ENCODE assay signal across 16 cellular contexts in the genomic region with DNA sequence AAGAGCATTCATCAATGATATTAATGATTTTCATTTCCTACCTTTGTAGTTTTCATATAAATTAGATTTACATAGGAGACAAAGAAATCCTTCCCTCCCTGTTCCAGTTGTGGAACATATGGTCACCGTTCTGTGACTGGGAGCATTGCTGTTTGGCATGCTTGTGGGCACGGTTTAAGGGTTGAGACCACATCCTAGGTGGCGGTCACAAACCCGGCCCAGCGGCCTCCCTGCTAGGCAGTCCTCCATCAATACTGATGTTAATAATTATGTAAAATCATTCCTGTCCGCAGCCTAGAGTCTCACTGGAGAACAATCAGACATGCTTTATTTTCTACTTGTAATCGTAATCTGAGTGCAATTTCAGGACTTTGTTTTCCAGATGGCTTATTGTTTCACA.
DNase-seq lines count a peak whose midpoint lies in the region; ATAC-seq and TF ChIP-seq lines count a peak whose summit lies in the region.
"Had no signal": no experiment of that assay in that cellular context is flagged by ENCODE, and none has a peak within 500 bp of the region (broad histone marks: within the 10 kb centered on the region; RNA-seq: fewer than 3 reads in every experiment).

No MANE protein-coding gene starts in this region.

- H3K27ac Mint-ChIP-seq in nephron progenitor cell: peak overlapping the region; percentile 81
- no peak overlapping the region for H3K27ac Mint-ChIP-seq in type B pancreatic cell
- no peak overlapping the region for H3K27ac Mint-ChIP-seq in activated T-cell treated with anti-CD3 and anti-CD28 coated beads, Interleukin-2, amount 50 U/mL, for 24 hours
- H3K27ac Mint-ChIP-seq: CD4-positive, CD25-positive, alpha-beta regulatory T cell had no signal

- DNase-seq in NCI-H345 treated with DMSO at 0.1 percent for 48 hours (lab: John Stamatoyannopoulos, UW; ENCODE audit: unreplicated experiment): peak; percentile 32
- no peak for DNase-seq in NCI-H345 (lab: John Stamatoyannopoulos, UW)
- peak; percentile 6 for DNase-seq in NCI-H526 treated with DMSO at 0.1 percent for 48 hours (lab: John Stamatoyannopoulos, UW)
- DNase-seq in nephron progenitor cell: no peak
- DNase-seq in type B pancreatic cell (ENCODE audit: extremely low spot score, unreplicated experiment): no peak
- no peak for DNase-seq in activated T-cell treated with anti-CD3 and anti-CD28 coated beads, Interleukin-2, amount 50 U/mL, for 24 hours
- DNase-seq in NCI-H2196 (lab: John Stamatoyannopoulos, UW; ENCODE audit: unreplicated experiment): no peak
- DNase-seq: CD4-positive, CD25-positive, alpha-beta regulatory T cell; DMS79; IMR-90; Kasumi-1; NCI-H2029 treated with DMSO at 0.1 percent for 48 hours; NCI-H446 had no signal

- H3K36me3 Mint-ChIP-seq in nephron progenitor cell (ENCODE audit: low read depth): peaks cover 14% of the 10 kb centered on the region
- peaks cover 4% of the 10 kb centered on the region for H3K36me3 Mint-ChIP-seq in type B pancreatic cell
- no peaks in the 10 kb centered on the region for H3K36me3 Mint-ChIP-seq in activated T-cell treated with anti-CD3 and anti-CD28 coated beads, Interleukin-2, amount 50 U/mL, for 24 hours (ENCODE audit: low read depth)
- H3K36me3 Mint-ChIP-seq: CD4-positive, CD25-positive, alpha-beta regulatory T cell had no signal

- peaks cover 9% of the 10 kb centered on the region for H3K27me3 Mint-ChIP-seq in nephron progenitor cell (ENCODE audit: low read depth, poor library complexity)
- H3K27me3 Mint-ChIP-seq in type B pancreatic cell: no peaks in the 10 kb centered on the region
- peaks cover 18% of the 10 kb centered on the region for H3K27me3 Mint-ChIP-seq in activated T-cell treated with anti-CD3 and anti-CD28 coated beads, Interleukin-2, amount 50 U/mL, for 24 hours
- H3K27me3 Mint-ChIP-seq: CD4-positive, CD25-positive, alpha-beta regulatory T cell had no signal

- TF ChIP-seq CTCF in nephron progenitor cell (IDR thresholded peaks at IDR 0.05): no peak
- no peak for TF ChIP-seq CTCF in type B pancreatic cell (conservative IDR thresholded peaks at IDR 0.05)

- H3K4me1 Mint-ChIP-seq in nephron progenitor cell (peaks cover 55% of the 10 kb centered on the region), type B pancreatic cell (ENCODE audit: unreplicated experiment) (peaks cover 43% of the 10 kb centered on the region)
- H3K4me1 Mint-ChIP-seq in activated T-cell treated with anti-CD3 and anti-CD28 coated beads, Interleukin-2, amount 50 U/mL, for 24 hours (ENCODE audit: low read depth): no peaks in the 10 kb centered on the region
- H3K4me1 Mint-ChIP-seq: CD4-positive, CD25-positive, alpha-beta regulatory T cell had no signal

- no peak overlapping the region for H3K4me3 Mint-ChIP-seq in nephron progenitor cell
- H3K4me3 Mint-ChIP-seq in type B pancreatic cell: peak overlapping the region; percentile 61
- no peak overlapping the region for H3K4me3 Mint-ChIP-seq in activated T-cell treated with anti-CD3 and anti-CD28 coated beads, Interleukin-2, amount 50 U/mL, for 24 hours
- H3K4me3 Mint-ChIP-seq: CD4-positive, CD25-positive, alpha-beta regulatory T cell had no signal

- H3K9me3 Mint-ChIP-seq in nephron progenitor cell: peaks cover 10% of the 10 kb centered on the region
- no peaks in the 10 kb centered on the region for H3K9me3 Mint-ChIP-seq in type B pancreatic cell
- H3K9me3 Mint-ChIP-seq in activated T-cell treated with anti-CD3 and anti-CD28 coated beads, Interleukin-2, amount 50 U/mL, for 24 hours: no peaks in the 10 kb centered on the region

- ATAC-seq in GM21717 (IDR thresholded peaks at IDR 0.05; ENCODE audit: unreplicated experiment): no peak
- ATAC-seq: Panc1, Right ventricle myocardium inferior had no signal

Comparison
In these comparisons a context has a peak if more than half of its experiments do, and no peak if none do; other contexts are left out.
1. DNase-seq: peak in NCI-H345 treated with DMSO at 0.1 percent for 48 hours (single experiment) and NCI-H526 treated with DMSO at 0.1 percent for 48 hours (single experiment); none in NCI-H345 (single experiment), nephron progenitor cell (single experiment), type B pancreatic cell (single experiment), activated T-cell treated with anti-CD3 and anti-CD28 coated beads, Interleukin-2, amount 50 U/mL, for 24 hours (single experiment) and NCI-H2196 (single experiment).